Comparison of ENCODE assay signal across 1 cellular context in the genomic region with DNA sequence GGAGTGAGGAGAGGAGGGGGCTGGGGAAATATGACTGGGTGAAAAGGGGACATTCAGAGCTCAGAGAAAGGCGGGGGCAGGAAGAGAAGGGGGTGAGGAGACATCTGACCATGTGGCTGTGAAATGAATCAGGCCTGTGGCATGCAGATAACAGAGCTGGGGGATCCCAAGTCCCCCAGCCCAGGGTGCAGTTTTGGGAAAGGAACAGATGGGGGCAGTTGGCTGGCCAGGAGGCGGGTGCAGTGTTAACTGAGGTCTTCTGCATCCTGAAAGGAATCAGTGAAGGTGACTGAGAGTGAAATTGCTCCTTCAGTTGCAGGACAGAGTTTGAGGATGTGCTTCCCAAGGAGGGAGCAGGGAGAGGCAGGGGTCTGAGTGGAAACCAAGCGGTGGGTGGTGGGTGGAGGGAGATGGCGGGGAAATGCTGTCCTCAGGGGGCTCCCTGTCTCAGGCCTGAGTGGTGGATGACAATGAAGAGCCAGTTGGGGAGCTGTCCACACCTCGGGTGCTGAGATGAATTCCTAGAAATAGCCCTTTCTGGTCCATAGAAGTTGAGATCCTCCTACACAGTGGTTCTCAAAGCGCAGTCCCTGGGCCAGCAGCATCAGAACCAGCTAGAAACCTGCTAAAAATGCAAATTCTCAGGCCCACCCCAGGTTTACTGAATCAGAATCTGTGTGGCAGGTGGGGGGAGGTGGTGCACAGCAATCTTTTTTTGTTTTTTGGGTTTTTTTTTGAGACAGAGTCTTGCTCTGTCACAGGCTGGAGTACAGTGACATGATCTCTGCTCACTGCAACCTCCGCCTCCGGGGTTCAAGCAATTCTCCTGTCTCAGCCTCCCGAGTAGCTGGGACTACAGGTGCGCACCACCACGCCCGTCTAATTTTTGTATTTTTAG.
TF ChIP-seq lines count a peak whose summit lies in the region.

No MANE protein-coding gene starts in this region.

TF ChIP-seq in K562, 482 proteins besides CTCF, POLR2A, EP300 and RAD21 (continued from another document and continues in another):
- TF ChIP-seq, protein P1, sequence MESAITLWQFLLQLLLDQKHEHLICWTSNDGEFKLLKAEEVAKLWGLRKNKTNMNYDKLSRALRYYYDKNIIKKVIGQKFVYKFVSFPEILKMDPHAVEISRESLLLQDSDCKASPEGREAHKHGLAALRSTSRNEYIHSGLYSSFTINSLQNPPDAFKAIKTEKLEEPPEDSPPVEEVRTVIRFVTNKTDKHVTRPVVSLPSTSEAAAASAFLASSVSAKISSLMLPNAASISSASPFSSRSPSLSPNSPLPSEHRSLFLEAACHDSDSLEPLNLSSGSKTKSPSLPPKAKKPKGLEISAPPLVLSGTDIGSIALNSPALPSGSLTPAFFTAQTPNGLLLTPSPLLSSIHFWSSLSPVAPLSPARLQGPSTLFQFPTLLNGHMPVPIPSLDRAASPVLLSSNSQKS (CRISPR knock-in tag; IDR thresholded peaks at IDR 0.05): no peak
- TF ChIP-seq ZNF175 (CRISPR knock-in tag; IDR thresholded peaks at IDR 0.05; ENCODE audit: low read depth): 0 out of 2 replicates have a peak, but pooled peaks have one; percentile 45
- peak; percentile 65; the same call in 1 of the 2 replicates for TF ChIP-seq ZNF589 (CRISPR knock-in tag; IDR thresholded peaks at IDR 0.05; ENCODE audit: low read depth)
- no peak for TF ChIP-seq TBP (optimal IDR thresholded peaks at IDR 0.05; ENCODE audit: low read depth, low read length)
- TF ChIP-seq MIER1 (IDR thresholded peaks at IDR 0.05; ENCODE audit: low read depth): peak; percentile 99
- TF ChIP-seq CBX3 (IDR thresholded peaks at IDR 0.05; ENCODE audit: borderline replicate concordance in 1 of 2, low read length in 2 of 2): peak in 1 of 2 experiments; percentile 40; a peak in 1 of 3 replicates
- TF ChIP-seq TEAD4 (IDR thresholded peaks at IDR 0.05; ENCODE audit: low read length): no peak
- TF ChIP-seq TEAD4 (CRISPR knock-in tag; IDR thresholded peaks at IDR 0.05; ENCODE audit: borderline replicate concordance): 0 out of 2 replicates have a peak, but pooled peaks have one; percentile 21
- TF ChIP-seq NR2C2 (CRISPR knock-in tag; IDR thresholded peaks at IDR 0.05): no peak
- TF ChIP-seq NR2C2 (tag; IDR thresholded peaks at IDR 0.05): no peak
- TF ChIP-seq, protein P2, sequence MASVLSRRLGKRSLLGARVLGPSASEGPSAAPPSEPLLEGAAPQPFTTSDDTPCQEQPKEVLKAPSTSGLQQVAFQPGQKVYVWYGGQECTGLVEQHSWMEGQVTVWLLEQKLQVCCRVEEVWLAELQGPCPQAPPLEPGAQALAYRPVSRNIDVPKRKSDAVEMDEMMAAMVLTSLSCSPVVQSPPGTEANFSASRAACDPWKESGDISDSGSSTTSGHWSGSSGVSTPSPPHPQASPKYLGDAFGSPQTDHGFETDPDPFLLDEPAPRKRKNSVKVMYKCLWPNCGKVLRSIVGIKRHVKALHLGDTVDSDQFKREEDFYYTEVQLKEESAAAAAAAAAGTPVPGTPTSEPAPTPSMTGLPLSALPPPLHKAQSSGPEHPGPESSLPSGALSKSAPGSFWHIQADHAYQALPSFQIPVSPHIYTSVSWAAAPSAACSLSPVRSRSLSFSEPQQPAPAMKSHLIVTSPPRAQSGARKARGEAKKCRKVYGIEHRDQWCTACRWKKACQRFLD (CRISPR knock-in tag; IDR thresholded peaks at IDR 0.05): peak; percentile 75; the same call in 1 of the 2 replicates
- TF ChIP-seq, protein P3, sequence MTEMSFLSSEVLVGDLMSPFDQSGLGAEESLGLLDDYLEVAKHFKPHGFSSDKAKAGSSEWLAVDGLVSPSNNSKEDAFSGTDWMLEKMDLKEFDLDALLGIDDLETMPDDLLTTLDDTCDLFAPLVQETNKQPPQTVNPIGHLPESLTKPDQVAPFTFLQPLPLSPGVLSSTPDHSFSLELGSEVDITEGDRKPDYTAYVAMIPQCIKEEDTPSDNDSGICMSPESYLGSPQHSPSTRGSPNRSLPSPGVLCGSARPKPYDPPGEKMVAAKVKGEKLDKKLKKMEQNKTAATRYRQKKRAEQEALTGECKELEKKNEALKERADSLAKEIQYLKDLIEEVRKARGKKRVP (CRISPR knock-in tag; IDR thresholded peaks at IDR 0.05): no peak
- peak; percentile 62 for TF ChIP-seq SMAD4 (CRISPR knock-in tag; conservative IDR thresholded peaks at IDR 0.05)
- TF ChIP-seq NR1H2 (CRISPR knock-in tag; IDR thresholded peaks at IDR 0.05): no peak
- TF ChIP-seq, protein P4, sequence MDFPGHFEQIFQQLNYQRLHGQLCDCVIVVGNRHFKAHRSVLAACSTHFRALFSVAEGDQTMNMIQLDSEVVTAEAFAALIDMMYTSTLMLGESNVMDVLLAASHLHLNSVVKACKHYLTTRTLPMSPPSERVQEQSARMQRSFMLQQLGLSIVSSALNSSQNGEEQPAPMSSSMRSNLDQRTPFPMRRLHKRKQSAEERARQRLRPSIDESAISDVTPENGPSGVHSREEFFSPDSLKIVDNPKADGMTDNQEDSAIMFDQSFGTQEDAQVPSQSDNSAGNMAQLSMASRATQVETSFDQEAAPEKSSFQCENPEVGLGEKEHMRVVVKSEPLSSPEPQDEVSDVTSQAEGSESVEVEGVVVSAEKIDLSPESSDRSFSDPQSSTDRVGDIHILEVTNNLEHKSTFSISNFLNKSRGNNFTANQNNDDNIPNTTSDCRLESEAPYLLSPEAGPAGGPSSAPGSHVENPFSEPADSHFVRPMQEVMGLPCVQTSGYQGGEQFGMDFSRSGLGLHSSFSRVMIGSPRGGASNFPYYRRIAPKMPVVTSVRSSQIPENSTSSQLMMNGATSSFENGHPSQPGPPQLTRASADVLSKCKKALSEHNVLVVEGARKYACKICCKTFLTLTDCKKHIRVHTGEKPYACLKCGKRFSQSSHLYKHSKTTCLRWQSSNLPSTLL (IDR thresholded peaks at IDR 0.05): no peak
- TF ChIP-seq CREM (IDR thresholded peaks at IDR 0.05; ENCODE audit: low read depth): peak; percentile 16; the same call in 1 of the 2 replicates
- TF ChIP-seq ZNF644 (tag; IDR thresholded peaks at IDR 0.05; ENCODE audit: low read depth): 0 out of 2 replicates have a peak, but pooled peaks have one; percentile 55
- peak; percentile 44 for TF ChIP-seq STAT5A (IDR thresholded peaks at IDR 0.05; ENCODE audit: borderline replicate concordance, low read length)
- TF ChIP-seq CXXC5 (CRISPR knock-in tag; IDR thresholded peaks at IDR 0.05): peak; percentile 50; the same call in 1 of the 2 replicates
- TF ChIP-seq, protein P5, sequence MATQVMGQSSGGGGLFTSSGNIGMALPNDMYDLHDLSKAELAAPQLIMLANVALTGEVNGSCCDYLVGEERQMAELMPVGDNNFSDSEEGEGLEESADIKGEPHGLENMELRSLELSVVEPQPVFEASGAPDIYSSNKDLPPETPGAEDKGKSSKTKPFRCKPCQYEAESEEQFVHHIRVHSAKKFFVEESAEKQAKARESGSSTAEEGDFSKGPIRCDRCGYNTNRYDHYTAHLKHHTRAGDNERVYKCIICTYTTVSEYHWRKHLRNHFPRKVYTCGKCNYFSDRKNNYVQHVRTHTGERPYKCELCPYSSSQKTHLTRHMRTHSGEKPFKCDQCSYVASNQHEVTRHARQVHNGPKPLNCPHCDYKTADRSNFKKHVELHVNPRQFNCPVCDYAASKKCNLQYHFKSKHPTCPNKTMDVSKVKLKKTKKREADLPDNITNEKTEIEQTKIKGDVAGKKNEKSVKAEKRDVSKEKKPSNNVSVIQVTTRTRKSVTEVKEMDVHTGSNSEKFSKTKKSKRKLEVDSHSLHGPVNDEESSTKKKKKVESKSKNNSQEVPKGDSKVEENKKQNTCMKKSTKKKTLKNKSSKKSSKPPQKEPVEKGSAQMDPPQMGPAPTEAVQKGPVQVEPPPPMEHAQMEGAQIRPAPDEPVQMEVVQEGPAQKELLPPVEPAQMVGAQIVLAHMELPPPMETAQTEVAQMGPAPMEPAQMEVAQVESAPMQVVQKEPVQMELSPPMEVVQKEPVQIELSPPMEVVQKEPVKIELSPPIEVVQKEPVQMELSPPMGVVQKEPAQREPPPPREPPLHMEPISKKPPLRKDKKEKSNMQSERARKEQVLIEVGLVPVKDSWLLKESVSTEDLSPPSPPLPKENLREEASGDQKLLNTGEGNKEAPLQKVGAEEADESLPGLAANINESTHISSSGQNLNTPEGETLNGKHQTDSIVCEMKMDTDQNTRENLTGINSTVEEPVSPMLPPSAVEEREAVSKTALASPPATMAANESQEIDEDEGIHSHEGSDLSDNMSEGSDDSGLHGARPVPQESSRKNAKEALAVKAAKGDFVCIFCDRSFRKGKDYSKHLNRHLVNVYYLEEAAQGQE (CRISPR knock-in tag; IDR thresholded peaks at IDR 0.05; ENCODE audit: low read depth): peak; percentile 96
- TF ChIP-seq NCOA1 (IDR thresholded peaks at IDR 0.05; ENCODE audit: low read depth): peak; percentile 58; the same call in 1 of the 2 replicates
- no peak for TF ChIP-seq FOXK1 (CRISPR knock-in tag; IDR thresholded peaks at IDR 0.05; ENCODE audit: borderline replicate concordance)
- peak in 1 of 2 experiments; percentile 58; a peak in 1 of 4 replicates for TF ChIP-seq RCOR1 (IDR thresholded peaks at IDR 0.05; ENCODE audit: borderline replicate concordance in 1 of 2, low read depth in 2 of 2, low read length in 2 of 2)
- TF ChIP-seq, protein P6, sequence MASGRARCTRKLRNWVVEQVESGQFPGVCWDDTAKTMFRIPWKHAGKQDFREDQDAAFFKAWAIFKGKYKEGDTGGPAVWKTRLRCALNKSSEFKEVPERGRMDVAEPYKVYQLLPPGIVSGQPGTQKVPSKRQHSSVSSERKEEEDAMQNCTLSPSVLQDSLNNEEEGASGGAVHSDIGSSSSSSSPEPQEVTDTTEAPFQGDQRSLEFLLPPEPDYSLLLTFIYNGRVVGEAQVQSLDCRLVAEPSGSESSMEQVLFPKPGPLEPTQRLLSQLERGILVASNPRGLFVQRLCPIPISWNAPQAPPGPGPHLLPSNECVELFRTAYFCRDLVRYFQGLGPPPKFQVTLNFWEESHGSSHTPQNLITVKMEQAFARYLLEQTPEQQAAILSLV (tag; IDR thresholded peaks at IDR 0.05): no peak
- TF ChIP-seq NCOA4 (IDR thresholded peaks at IDR 0.05; ENCODE audit: partially characterized antibody): no peak
- TF ChIP-seq, protein P7, sequence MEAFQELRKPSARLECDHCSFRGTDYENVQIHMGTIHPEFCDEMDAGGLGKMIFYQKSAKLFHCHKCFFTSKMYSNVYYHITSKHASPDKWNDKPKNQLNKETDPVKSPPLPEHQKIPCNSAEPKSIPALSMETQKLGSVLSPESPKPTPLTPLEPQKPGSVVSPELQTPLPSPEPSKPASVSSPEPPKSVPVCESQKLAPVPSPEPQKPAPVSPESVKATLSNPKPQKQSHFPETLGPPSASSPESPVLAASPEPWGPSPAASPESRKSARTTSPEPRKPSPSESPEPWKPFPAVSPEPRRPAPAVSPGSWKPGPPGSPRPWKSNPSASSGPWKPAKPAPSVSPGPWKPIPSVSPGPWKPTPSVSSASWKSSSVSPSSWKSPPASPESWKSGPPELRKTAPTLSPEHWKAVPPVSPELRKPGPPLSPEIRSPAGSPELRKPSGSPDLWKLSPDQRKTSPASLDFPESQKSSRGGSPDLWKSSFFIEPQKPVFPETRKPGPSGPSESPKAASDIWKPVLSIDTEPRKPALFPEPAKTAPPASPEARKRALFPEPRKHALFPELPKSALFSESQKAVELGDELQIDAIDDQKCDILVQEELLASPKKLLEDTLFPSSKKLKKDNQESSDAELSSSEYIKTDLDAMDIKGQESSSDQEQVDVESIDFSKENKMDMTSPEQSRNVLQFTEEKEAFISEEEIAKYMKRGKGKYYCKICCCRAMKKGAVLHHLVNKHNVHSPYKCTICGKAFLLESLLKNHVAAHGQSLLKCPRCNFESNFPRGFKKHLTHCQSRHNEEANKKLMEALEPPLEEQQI (IDR thresholded peaks at IDR 0.05): peak; percentile 86
- TF ChIP-seq CBFA2T2 (conservative IDR thresholded peaks at IDR 0.05): peak; percentile 34
- TF ChIP-seq MECOM (CRISPR knock-in tag; IDR thresholded peaks at IDR 0.05): 0 out of 2 replicates have a peak, but pooled peaks have one; percentile 29
- TF ChIP-seq, protein P8, sequence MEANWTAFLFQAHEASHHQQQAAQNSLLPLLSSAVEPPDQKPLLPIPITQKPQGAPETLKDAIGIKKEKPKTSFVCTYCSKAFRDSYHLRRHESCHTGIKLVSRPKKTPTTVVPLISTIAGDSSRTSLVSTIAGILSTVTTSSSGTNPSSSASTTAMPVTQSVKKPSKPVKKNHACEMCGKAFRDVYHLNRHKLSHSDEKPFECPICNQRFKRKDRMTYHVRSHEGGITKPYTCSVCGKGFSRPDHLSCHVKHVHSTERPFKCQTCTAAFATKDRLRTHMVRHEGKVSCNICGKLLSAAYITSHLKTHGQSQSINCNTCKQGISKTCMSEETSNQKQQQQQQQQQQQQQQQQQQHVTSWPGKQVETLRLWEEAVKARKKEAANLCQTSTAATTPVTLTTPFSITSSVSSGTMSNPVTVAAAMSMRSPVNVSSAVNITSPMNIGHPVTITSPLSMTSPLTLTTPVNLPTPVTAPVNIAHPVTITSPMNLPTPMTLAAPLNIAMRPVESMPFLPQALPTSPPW (CRISPR knock-in tag; IDR thresholded peaks at IDR 0.05): peak; percentile 47
- TF ChIP-seq CBFA2T3 (IDR thresholded peaks at IDR 0.05): peak; percentile 48; the same call in 1 of the 2 replicates
- TF ChIP-seq, protein P9, sequence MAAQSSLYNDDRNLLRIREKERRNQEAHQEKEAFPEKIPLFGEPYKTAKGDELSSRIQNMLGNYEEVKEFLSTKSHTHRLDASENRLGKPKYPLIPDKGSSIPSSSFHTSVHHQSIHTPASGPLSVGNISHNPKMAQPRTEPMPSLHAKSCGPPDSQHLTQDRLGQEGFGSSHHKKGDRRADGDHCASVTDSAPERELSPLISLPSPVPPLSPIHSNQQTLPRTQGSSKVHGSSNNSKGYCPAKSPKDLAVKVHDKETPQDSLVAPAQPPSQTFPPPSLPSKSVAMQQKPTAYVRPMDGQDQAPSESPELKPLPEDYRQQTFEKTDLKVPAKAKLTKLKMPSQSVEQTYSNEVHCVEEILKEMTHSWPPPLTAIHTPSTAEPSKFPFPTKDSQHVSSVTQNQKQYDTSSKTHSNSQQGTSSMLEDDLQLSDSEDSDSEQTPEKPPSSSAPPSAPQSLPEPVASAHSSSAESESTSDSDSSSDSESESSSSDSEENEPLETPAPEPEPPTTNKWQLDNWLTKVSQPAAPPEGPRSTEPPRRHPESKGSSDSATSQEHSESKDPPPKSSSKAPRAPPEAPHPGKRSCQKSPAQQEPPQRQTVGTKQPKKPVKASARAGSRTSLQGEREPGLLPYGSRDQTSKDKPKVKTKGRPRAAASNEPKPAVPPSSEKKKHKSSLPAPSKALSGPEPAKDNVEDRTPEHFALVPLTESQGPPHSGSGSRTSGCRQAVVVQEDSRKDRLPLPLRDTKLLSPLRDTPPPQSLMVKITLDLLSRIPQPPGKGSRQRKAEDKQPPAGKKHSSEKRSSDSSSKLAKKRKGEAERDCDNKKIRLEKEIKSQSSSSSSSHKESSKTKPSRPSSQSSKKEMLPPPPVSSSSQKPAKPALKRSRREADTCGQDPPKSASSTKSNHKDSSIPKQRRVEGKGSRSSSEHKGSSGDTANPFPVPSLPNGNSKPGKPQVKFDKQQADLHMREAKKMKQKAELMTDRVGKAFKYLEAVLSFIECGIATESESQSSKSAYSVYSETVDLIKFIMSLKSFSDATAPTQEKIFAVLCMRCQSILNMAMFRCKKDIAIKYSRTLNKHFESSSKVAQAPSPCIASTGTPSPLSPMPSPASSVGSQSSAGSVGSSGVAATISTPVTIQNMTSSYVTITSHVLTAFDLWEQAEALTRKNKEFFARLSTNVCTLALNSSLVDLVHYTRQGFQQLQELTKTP (IDR thresholded peaks at IDR 0.05; ENCODE audit: low read depth in 1 of 2, partially characterized antibody in 2 of 2): peak in 1 of 2 experiments; percentile 88
- TF ChIP-seq ZNF584 (CRISPR knock-in tag; IDR thresholded peaks at IDR 0.05; ENCODE audit: low read depth): 0 out of 2 replicates have a peak, but pooled peaks have one; percentile 59
